11 cellular contexts compared by ENCODE assay signal in the genomic region with DNA sequence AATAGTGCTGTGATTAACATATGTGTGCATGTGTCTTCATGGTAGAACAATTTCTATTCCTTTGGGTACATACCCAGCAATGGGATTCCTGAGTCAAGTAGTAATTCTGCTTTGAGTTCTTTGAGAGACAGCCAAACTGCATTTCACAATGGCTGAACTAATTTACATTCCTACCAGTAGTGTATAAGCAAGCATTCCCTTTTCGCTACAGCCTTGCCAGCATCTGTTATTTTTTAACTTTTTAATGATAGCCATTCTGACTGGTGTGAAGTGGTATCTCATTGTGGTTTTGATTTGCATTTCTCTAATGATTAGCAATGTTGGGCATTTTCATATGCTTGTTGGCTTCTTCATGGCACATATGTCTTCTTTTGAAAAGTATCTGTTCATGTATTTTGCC.
DNase-seq lines count a peak whose midpoint lies in the region; ATAC-seq and TF ChIP-seq lines count a peak whose summit lies in the region.
"Had no signal": no experiment of that assay in that cellular context is flagged by ENCODE, and none has a peak within 500 bp of the region (broad histone marks: within the 10 kb centered on the region; RNA-seq: fewer than 3 reads in every experiment).

No MANE protein-coding gene starts in this region.

- H4K91ac ChIP-seq in neuronal stem cell (ENCODE audit: low read depth, low read length, poor library complexity), result no peak overlapping the region

- H3K9me3 Mint-ChIP-seq in CD14-positive monocyte, result peaks cover 0 to 3% (median 0%) of the 10 kb centered on the region in 7 donors
- H3K9me3 Mint-ChIP-seq in immature natural killer cell, result no peaks in the 10 kb centered on the region
- H3K9me3 Mint-ChIP-seq: CD4-positive, alpha-beta T cell had no signal

- H3K4me1 ChIP-seq in neuronal stem cell (ENCODE audit: control insufficient read depth in 2 of 2, insufficient read depth in 1 of 2, low read depth in 1 of 2, low read length in 2 of 2), result peaks cover 4 to 5% of the 10 kb centered on the region in 2 donors

- H3K36me3 ChIP-seq in SK-N-MC (ENCODE audit: insufficient read depth, low read length), result no peaks in the 10 kb centered on the region
- peaks cover 0 to 21% of the 10 kb centered on the region in 2 donors for H3K36me3 ChIP-seq in neuronal stem cell (replicated peaks in 1 of 2; ENCODE audit: control insufficient read depth in 2 of 2, insufficient read depth in 2 of 2, low read length in 2 of 2)

- WGBS in neuronal stem cell (ENCODE audit: extremely low coverage in 2 of 2, insufficient read length in 2 of 2, insufficient replicate concordance in 1 of 2), 2 donors, result no CpG with 5 or more reads among the region's 1 CpG

- H3K27ac Mint-ChIP-seq in CD14-positive monocyte, result no peak overlapping the region
- H3K27ac Mint-ChIP-seq in immature natural killer cell, result no peak overlapping the region
- H3K27ac Mint-ChIP-seq: CD4-positive, alpha-beta T cell had no signal

- no peak overlapping the region for H2AK5ac ChIP-seq in neuronal stem cell (ENCODE audit: low read depth, low read length)

- H3K27ac ChIP-seq in SK-N-MC (peak overlapping the region; percentile 84), neuronal stem cell (replicated peaks; ENCODE audit: low read length) (no peak overlapping the region)

- H2BK5ac ChIP-seq in neuronal stem cell (ENCODE audit: low read length), result no peak overlapping the region

- H3K4me3 Mint-ChIP-seq in CD14-positive monocyte (no peak overlapping the region), immature natural killer cell (no peak overlapping the region)
- H3K4me3 Mint-ChIP-seq: CD4-positive, alpha-beta T cell had no signal

- no peak overlapping the region for H3K4ac ChIP-seq in neuronal stem cell (ENCODE audit: low read length)

- no peak overlapping the region for H3K9ac ChIP-seq in SK-N-MC (ENCODE audit: insufficient read length)
- H3K9ac ChIP-seq in neuronal stem cell (ENCODE audit: low read depth, low read length, poor library complexity), result no peak overlapping the region

- H3K4me3 ChIP-seq in SK-N-MC, result 0 out of 2 replicates have a peak overlapping the region, but pooled peaks have one; percentile 14
- no peak overlapping the region for H3K4me3 ChIP-seq in neuronal stem cell (ENCODE audit: low read length in 2 of 2)

- no peak overlapping the region for H2BK120ac ChIP-seq in neuronal stem cell (ENCODE audit: low read depth, low read length)

- no peak overlapping the region for H2BK15ac ChIP-seq in neuronal stem cell (ENCODE audit: low read length)

- no peak overlapping the region for H3K18ac ChIP-seq in neuronal stem cell (ENCODE audit: low read length)

- H3K14ac ChIP-seq in neuronal stem cell (ENCODE audit: low read length), result no peak overlapping the region

- no peak overlapping the region for H4K8ac ChIP-seq in neuronal stem cell (ENCODE audit: low read depth, low read length)

- no peak overlapping the region for H2AFZ ChIP-seq in neuronal stem cell (ENCODE audit: low read length)

- no peak overlapping the region for H2BK12ac ChIP-seq in neuronal stem cell (ENCODE audit: low read length)

- TF ChIP-seq CTCF in CD14-positive monocyte (IDR thresholded peaks at IDR 0.05), result no peak

- H3K4me1 Mint-ChIP-seq in CD14-positive monocyte, result peaks cover 6% of the 10 kb centered on the region
- H3K4me1 Mint-ChIP-seq in immature natural killer cell, result no peaks in the 10 kb centered on the region

- in situ Hi-C loops in Caki2 (cut with HindIII; ENCODE audit: low pct_unique_long_range_greater_than_20kb, low sequenced_read_pairs), result no loop called here

- H3K9me3 ChIP-seq in SK-N-MC (ENCODE audit: low read depth, low read length) (no peaks in the 10 kb centered on the region; the same call in 1 of the 2 replicates), neuronal stem cell (replicated peaks in 1 of 2; ENCODE audit: control insufficient read depth in 2 of 2, insufficient read depth in 1 of 2, low read depth in 1 of 2, low read length in 2 of 2) (no peaks in the 10 kb centered on the region)

- no peak overlapping the region for H3K23ac ChIP-seq in neuronal stem cell (ENCODE audit: low read depth, low read length, poor library complexity)

- ATAC-seq in GM21737 (IDR thresholded peaks at IDR 0.05; ENCODE audit: unreplicated experiment), result peak; percentile 74

- H3K27me3 Mint-ChIP-seq in CD14-positive monocyte (ENCODE audit: low read depth in 3 of 3) (no peaks in the 10 kb centered on the region), immature natural killer cell (ENCODE audit: low read depth in 3 of 3) (peaks cover 0 to 4% (median 0%) of the 10 kb centered on the region in 3 donors)

- no peak overlapping the region for H3K4me2 ChIP-seq in neuronal stem cell (ENCODE audit: insufficient read depth, low read length, poor library complexity, severe bottlenecking)

- intact Hi-C loops in CD14-positive monocyte (cut with micrococcal nuclease), result no loop called here

- DNase-seq in Caki2 (ENCODE audit: low read depth) (peak; percentile 90), SK-N-MC (ENCODE audit: low read depth, low spot score) (peak; percentile 48), kidney tubule cell (ENCODE audit: low spot score) (peak; percentile 98), CD14-positive monocyte (ENCODE audit: low spot score) (no peak), immature natural killer cell (no peak), neuronal stem cell (ENCODE audit: low spot score) (no peak), H4 (ENCODE audit: low spot score) (no peak)
- DNase-seq: CD4-positive, alpha-beta T cell; effector memory CD4-positive, alpha-beta T cell; KG1 had no signal

- no peaks in the 10 kb centered on the region for H3K36me3 Mint-ChIP-seq in CD14-positive monocyte
- H3K36me3 Mint-ChIP-seq in immature natural killer cell, result no peaks in the 10 kb centered on the region

- no peaks in the 10 kb centered on the region for H3K27me3 ChIP-seq in neuronal stem cell (ENCODE audit: control insufficient read depth in 3 of 3, insufficient read depth in 3 of 3, low read depth in 1 of 3, low read length in 3 of 3)

- H3K79me1 ChIP-seq in neuronal stem cell (ENCODE audit: low read depth, low read length), result no peaks in the 10 kb centered on the region

Comparison
In these comparisons a context has a peak if more than half of its experiments do, and no peak if none do; other contexts are left out.
1. DNase-seq: peak in Caki2 (single experiment), SK-N-MC (single experiment) and kidney tubule cell (single experiment); none in CD14-positive monocyte (single experiment), immature natural killer cell (0 of 3), neuronal stem cell (single experiment) and H4 (single experiment).